In the genomic region with DNA sequence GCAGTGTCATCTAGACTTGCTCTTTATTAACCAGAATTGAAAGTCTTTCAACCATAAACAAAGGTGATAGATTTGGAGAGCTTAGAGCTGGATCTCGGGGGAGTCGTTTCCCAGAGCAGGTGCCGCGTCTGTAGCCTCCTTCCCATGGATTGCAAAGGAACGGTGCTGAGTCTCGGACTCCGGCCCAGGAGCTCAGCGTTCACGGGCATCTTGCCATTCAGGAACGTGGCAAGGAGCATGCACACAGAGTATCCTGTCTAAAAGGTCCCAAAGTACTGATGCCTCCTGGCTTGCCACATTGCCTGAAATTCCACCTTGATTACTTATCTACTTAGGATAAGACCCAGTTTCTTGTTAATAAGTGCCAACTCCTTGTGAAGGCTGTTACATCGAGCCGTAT, we compare ENCODE assay signal across 18 cellular contexts.
DNase-seq lines count a peak whose midpoint lies in the region.
"Had no signal": no experiment of that assay in that cellular context is flagged by ENCODE, and none has a peak within 500 bp of the region (broad histone marks: within the 10 kb centered on the region; RNA-seq: fewer than 3 reads in every experiment).

No MANE protein-coding gene starts in this region.

- DNase-seq in NCI-H2107 treated with DMSO at 0.1 percent for 48 hours (lab: John Stamatoyannopoulos, UW; ENCODE audit: unreplicated experiment), result peak; percentile 11
- no peak for DNase-seq in NCI-H2107 (lab: John Stamatoyannopoulos, UW)
- peak; percentile 76 for DNase-seq in cerebellar cortex (ENCODE audit: low spot score)
- peak; percentile 64 for DNase-seq in mesenteric fat pad (ENCODE audit: low spot score)
- DNase-seq in NCI-H187 (lab: John Stamatoyannopoulos, UW), result no peak
- no peak for DNase-seq in GM19238 (ENCODE audit: insufficient read length, low spot score)
- DNase-seq in HPDE6-E6E7 (ENCODE audit: extremely low spot score), result no peak
- DNase-seq: 8988T; ACHN; AML-193; BE2C; CD4-positive, alpha-beta T cell; CD8-positive, alpha-beta memory T cell; DMS 273 treated with DMSO at 0.1 percent for 48 hours; DND-41; GDM1; GOT3; HFFc6 had no signal

Comparison
In these comparisons a context has a peak if more than half of its experiments do, and no peak if none do; other contexts are left out.
1. DNase-seq: peak in NCI-H2107 treated with DMSO at 0.1 percent for 48 hours (single experiment), cerebellar cortex (single experiment) and mesenteric fat pad (single experiment); none in NCI-H2107 (single experiment), NCI-H187 (0 of 2), GM19238 (single experiment) and HPDE6-E6E7 (single experiment).